In genomic region chr2:10369269-10370255, GRCh38 we compare ENCODE assay signal across 16 cellular contexts.
DNase-seq lines count a peak whose midpoint lies in the region; ATAC-seq and TF ChIP-seq lines count a peak whose summit lies in the region.
"Had no signal": no experiment of that assay in that cellular context is flagged by ENCODE, and none has a peak within 500 bp of the region (broad histone marks: within the 10 kb centered on the region; RNA-seq: fewer than 3 reads in every experiment).

No MANE protein-coding gene starts in this region.

- intact Hi-C loops in MCF 10A (cut with micrococcal nuclease) (no loop called here), mucosa of descending colon (cut with DNase I, micrococcal nuclease) (no loop called here)

- no peaks in the 10 kb centered on the region for H3K27me3 ChIP-seq in upper lobe of left lung
- H3K27me3 ChIP-seq: esophagus muscularis mucosa had no signal

- TF ChIP-seq EP300 in upper lobe of left lung (IDR thresholded peaks at IDR 0.05): peak in 2 of 4 donors; percentile 57 to 58

- no peak for TF ChIP-seq POLR2A in upper lobe of left lung (IDR thresholded peaks at IDR 0.05)

- WGBS in upper lobe of left lung, 2 donors: 58 to 74% methylated on average over 11 to 14 of the region's 14 CpGs

- H3K4me3 Mint-ChIP-seq in MCF 10A (ENCODE audit: unreplicated experiment): no peak overlapping the region
- no peak overlapping the region for H3K4me3 Mint-ChIP-seq in activated T-helper 17 cell treated with anti-CD3 and anti-CD28 coated beads, Interleukin-2, amount 50 U/mL, for 72 hours
- H3K4me3 Mint-ChIP-seq: activated CD4-positive, alpha-beta memory T cell treated with anti-CD3 and anti-CD28 coated beads for 36 hours had no signal

- H3K36me3 ChIP-seq in mucosa of descending colon (ENCODE audit: low read depth) (no peaks in the 10 kb centered on the region), upper lobe of left lung (peaks cover 0 to 5% (median 2%) of the 10 kb centered on the region in 4 donors)

- no peak for ATAC-seq in activated T-helper 17 cell treated with anti-CD3 and anti-CD28 coated beads, Interleukin-2, amount 50 U/mL, for 72 hours (replicated peaks)
- ATAC-seq in mucosa of descending colon (peak; percentile 76), upper lobe of left lung (ENCODE audit: low FRiP score in 2 of 2) (peak; percentile 50 to 87), GM21515 (IDR thresholded peaks at IDR 0.05; ENCODE audit: unreplicated experiment) (no peak)

- peaks cover 15% of the 10 kb centered on the region for H3K4me1 Mint-ChIP-seq in MCF 10A (ENCODE audit: insufficient read depth, unreplicated experiment)
- H3K4me1 Mint-ChIP-seq in activated T-helper 17 cell treated with anti-CD3 and anti-CD28 coated beads, Interleukin-2, amount 50 U/mL, for 72 hours: peaks cover 25% of the 10 kb centered on the region

- in situ Hi-C loops in T47D (cut with HindIII; ENCODE audit: low pct_unique_long_range_greater_than_20kb, low sequenced_read_pairs): no loop called here

- POLR2A ChIA-PET in MCF 10A (lab: Yijun Ruan, JAX): no interaction called here

- H3K9me3 ChIP-seq in mucosa of descending colon: no peaks in the 10 kb centered on the region
- no peaks in the 10 kb centered on the region for H3K9me3 ChIP-seq in upper lobe of left lung
- H3K9me3 ChIP-seq: esophagus muscularis mucosa had no signal

- H3K36me3 Mint-ChIP-seq in MCF 10A (ENCODE audit: insufficient read depth, unreplicated experiment): peaks cover 16% of the 10 kb centered on the region
- H3K36me3 Mint-ChIP-seq in activated T-helper 17 cell treated with anti-CD3 and anti-CD28 coated beads, Interleukin-2, amount 50 U/mL, for 72 hours (ENCODE audit: low read depth): peaks cover 13% of the 10 kb centered on the region
- H3K36me3 Mint-ChIP-seq: activated CD4-positive, alpha-beta memory T cell treated with anti-CD3 and anti-CD28 coated beads for 36 hours had no signal

- BruUV-seq in MCF 10A (replicated peaks; lab: Mats Ljungman, UMichigan): no TSS peak

- DNase-seq in T47D (ENCODE audit: low read depth in 1 of 2, low spot score in 1 of 2) (peak; percentile 37 to 64), MCF 10A (ENCODE audit: unreplicated experiment) (no peak), mucosa of descending colon (peak; percentile 49 to 53 (median 51)), upper lobe of left lung (peak in 1 of 2 donors; percentile 87), NCI-H1092 treated with DMSO at 0.1 percent for 48 hours (lab: John Stamatoyannopoulos, UW) (no peak)
- DNase-seq in activated naive CD4-positive, alpha-beta T cell treated with anti-CD3 and anti-CD28 coated beads, Interleukin-2, amount 50 U/mL, for 16 hours: no peak
- DNase-seq: activated CD4-positive, alpha-beta memory T cell treated with anti-CD3 and anti-CD28 coated beads for 36 hours; dermis blood vessel endothelial cell; head of caudate nucleus; IMR-90; NCI-H1092; NCI-H446 treated with DMSO at 0.1 percent for 48 hours had no signal

- H3K4me1 ChIP-seq in mucosa of descending colon (ENCODE audit: low read depth): peaks cover 5% of the 10 kb centered on the region
- H3K4me1 ChIP-seq in upper lobe of left lung: peaks cover 33 to 69% (median 46%) of the 10 kb centered on the region in 4 donors

- H3K27me3 Mint-ChIP-seq in MCF 10A (ENCODE audit: insufficient read depth, unreplicated experiment): no peaks in the 10 kb centered on the region
- no peaks in the 10 kb centered on the region for H3K27me3 Mint-ChIP-seq in activated T-helper 17 cell treated with anti-CD3 and anti-CD28 coated beads, Interleukin-2, amount 50 U/mL, for 72 hours
- H3K27me3 Mint-ChIP-seq: activated CD4-positive, alpha-beta memory T cell treated with anti-CD3 and anti-CD28 coated beads for 36 hours had no signal

- no peak overlapping the region for H3K4me3 ChIP-seq in mucosa of descending colon
- H3K4me3 ChIP-seq in upper lobe of left lung: no peak overlapping the region
- H3K4me3 ChIP-seq: esophagus muscularis mucosa had no signal

- H3K27ac ChIP-seq in upper lobe of left lung: peak overlapping the region; percentile 61 to 87 (median 78)
- H3K27ac ChIP-seq: esophagus muscularis mucosa had no signal

- H3K27ac Mint-ChIP-seq in MCF 10A (ENCODE audit: low read depth, unreplicated experiment): no peak overlapping the region
- peak overlapping the region; percentile 74 for H3K27ac Mint-ChIP-seq in activated T-helper 17 cell treated with anti-CD3 and anti-CD28 coated beads, Interleukin-2, amount 50 U/mL, for 72 hours
- H3K27ac Mint-ChIP-seq: activated CD4-positive, alpha-beta memory T cell treated with anti-CD3 and anti-CD28 coated beads for 36 hours; activated T-helper 2 cell treated with anti-CD3 and anti-CD28 coated beads, Interferon-gamma antibody, Interleukin-2, Interleukin-4, amounts not matched to agents 10 μg/mL and 5 μg/mL and 100 μg/mL, durations not matched to agents 14 hours and 24 hours and 36 hours had no signal

- no peaks in the 10 kb centered on the region for H3K9me3 Mint-ChIP-seq in MCF 10A (ENCODE audit: unreplicated experiment)
- no peaks in the 10 kb centered on the region for H3K9me3 Mint-ChIP-seq in activated T-helper 17 cell treated with anti-CD3 and anti-CD28 coated beads, Interleukin-2, amount 50 U/mL, for 72 hours
- H3K9me3 Mint-ChIP-seq: activated CD4-positive, alpha-beta memory T cell treated with anti-CD3 and anti-CD28 coated beads for 36 hours; activated T-helper 2 cell treated with anti-CD3 and anti-CD28 coated beads, Interferon-gamma antibody, Interleukin-2, Interleukin-4, amounts not matched to agents 10 μg/mL and 5 μg/mL and 100 μg/mL, durations not matched to agents 14 hours and 24 hours and 36 hours had no signal

- CTCF ChIA-PET in MCF 10A (lab: Yijun Ruan, JAX): interaction anchor here (0.5 to 0.6 kb wide), 2 partner anchors 133 to 815 kb away, joined by 4 to 6 read pairs; no protein-coding TSS in a partner anchor

- TF ChIP-seq CTCF in MCF 10A (IDR thresholded peaks at IDR 0.05; ENCODE audit: unreplicated experiment) (no peak), mucosa of descending colon (IDR thresholded peaks at IDR 0.05) (no peak), upper lobe of left lung (IDR thresholded peaks at IDR 0.05) (no peak)

Comparison
In these comparisons a context has a peak if more than half of its experiments do, and no peak if none do; other contexts are left out.
1. DNase-seq: peak in T47D (2 of 2) and mucosa of descending colon (3 of 3); none in MCF 10A (single experiment), NCI-H1092 treated with DMSO at 0.1 percent for 48 hours (single experiment) and activated naive CD4-positive, alpha-beta T cell treated with anti-CD3 and anti-CD28 coated beads, Interleukin-2, amount 50 U/mL, for 16 hours (single experiment).
2. ATAC-seq: peak in mucosa of descending colon (single experiment) and upper lobe of left lung (2 of 2); none in activated T-helper 17 cell treated with anti-CD3 and anti-CD28 coated beads, Interleukin-2, amount 50 U/mL, for 72 hours (single experiment) and GM21515 (single experiment).